In genomic region chr17:65987988-65988387, GRCh38 we compare ENCODE assay signal across 8 cellular contexts.
DNase-seq lines count a peak whose midpoint lies in the region; ATAC-seq and TF ChIP-seq lines count a peak whose summit lies in the region.

No MANE protein-coding gene starts in this region.

- no peaks in the 10 kb centered on the region for H3K79me2 ChIP-seq in OCI-LY3 (ENCODE audit: low read length)
- H3K79me2 ChIP-seq in fibroblast of lung (ENCODE audit: control insufficient read depth, insufficient read depth, low read length) = no peaks in the 10 kb centered on the region

- peak overlapping the region; percentile 27; the same call in 1 of the 2 replicates for H3K4me2 ChIP-seq in OCI-LY3 (ENCODE audit: low read length)
- no peak overlapping the region for H3K4me2 ChIP-seq in fibroblast of lung (ENCODE audit: extremely low read depth, insufficient read depth, low read length)

- H3K9me3 ChIP-seq in OCI-LY3 (ENCODE audit: insufficient read depth, low read length) = peaks cover 8% of the 10 kb centered on the region; the same call in 1 of the 2 replicates
- H3K9me3 ChIP-seq in fibroblast of lung (ENCODE audit: control insufficient read depth, insufficient read depth, low read depth, low read length) = no peaks in the 10 kb centered on the region
- peaks cover 0 to 33% (median 9%) of the 10 kb centered on the region in 4 donors for H3K9me3 ChIP-seq in tibial nerve

- H3K4me3 ChIP-seq in GM12875 (ENCODE audit: low read depth, low read length) (no peak overlapping the region), OCI-LY3 (ENCODE audit: low read length) (no peak overlapping the region), fibroblast of lung (replicated peaks in 1 of 4; ENCODE audit: control extremely low read depth in 1 of 4, insufficient read depth in 1 of 4, low read depth in 3 of 4, low read length in 4 of 4) (no peak overlapping the region), tibial nerve (no peak overlapping the region)

- H3K9ac ChIP-seq in OCI-LY3 (ENCODE audit: low read length) = no peak overlapping the region
- no peak overlapping the region for H3K9ac ChIP-seq in fibroblast of lung (ENCODE audit: insufficient read depth, low read length)

- H2AFZ ChIP-seq in OCI-LY3 (ENCODE audit: low read depth, low read length) (no peak overlapping the region), fibroblast of lung (ENCODE audit: low read length) (no peak overlapping the region)

- no peaks in the 10 kb centered on the region for H4K20me1 ChIP-seq in OCI-LY3 (ENCODE audit: insufficient read depth, low read length)
- H4K20me1 ChIP-seq in fibroblast of lung (ENCODE audit: control insufficient read depth, extremely low read depth, insufficient read depth, low read length) = no peaks in the 10 kb centered on the region

- no peak for TF ChIP-seq EP300 in tibial nerve (IDR thresholded peaks at IDR 0.05)

- H3K36me3 ChIP-seq in OCI-LY3 (replicated peaks; ENCODE audit: low read depth, low read length) (peaks cover 5% of the 10 kb centered on the region), fibroblast of lung (ENCODE audit: control insufficient read depth, insufficient read depth, low read length) (no peaks in the 10 kb centered on the region), tibial nerve (peaks cover 0 to 6% (median 0%) of the 10 kb centered on the region in 3 donors)

- 76 to 78% methylated on average over 2 of the region's 2 CpGs for WGBS in tibial nerve, 2 donors

- no peaks in the 10 kb centered on the region for H3K27me3 ChIP-seq in OCI-LY3 (ENCODE audit: low read depth, low read length)
- no peaks in the 10 kb centered on the region for H3K27me3 ChIP-seq in fibroblast of lung (ENCODE audit: control insufficient read depth, insufficient read depth, low read length)
- H3K27me3 ChIP-seq in tibial nerve = no peaks in the 10 kb centered on the region

- DNase-seq in fibroblast of lung (ENCODE audit: low read depth in 2 of 2) (peak; percentile 19 to 57), tibial nerve (ENCODE audit: low spot score in 2 of 2) (no peak), T1000 (lab: John Stamatoyannopoulos, UW) (no peak), GM19238 (ENCODE audit: insufficient read length, low spot score) (no peak)

- TF ChIP-seq POLR2A in tibial nerve (IDR thresholded peaks at IDR 0.05) = no peak

- H3K27ac ChIP-seq in 22Rv1 (no peak overlapping the region), OCI-LY3 (ENCODE audit: low read length) (no peak overlapping the region), fibroblast of lung (ENCODE audit: insufficient read depth, low read length) (no peak overlapping the region), tibial nerve (no peak overlapping the region)

- no peak for ATAC-seq in GM18867 (IDR thresholded peaks at IDR 0.05; ENCODE audit: unreplicated experiment)

- H3K4me1 ChIP-seq in OCI-LY3 (ENCODE audit: low read length) (0 out of 2 replicates have a peak, but pooled peaks cover 4% of the 10 kb centered on the region), fibroblast of lung (ENCODE audit: control insufficient read depth, extremely low read depth, insufficient read depth, low read length) (no peaks in the 10 kb centered on the region), tibial nerve (no peaks in the 10 kb centered on the region)

- TF ChIP-seq CTCF in 22Rv1 (IDR thresholded peaks at IDR 0.05) (peak; percentile 68), GM12875 (IDR thresholded peaks at IDR 0.05; ENCODE audit: borderline replicate concordance, insufficient read depth, low read depth, low read length) (peak; percentile 46; the same call in 1 of the 2 replicates), OCI-LY3 (IDR thresholded peaks at IDR 0.05; ENCODE audit: low read depth, low read length) (peak; percentile 71), fibroblast of lung (conservative IDR thresholded peaks at IDR 0.05 in 1 of 2, IDR thresholded peaks at IDR 0.05 in 1 of 2; ENCODE audit: low read depth in 1 of 2, low read length in 2 of 2) (peak; percentile 43 to 50), tibial nerve (IDR thresholded peaks at IDR 0.05) (no peak)

Comparison
In these comparisons a context has a peak if more than half of its experiments do, and no peak if none do; other contexts are left out.
1. CTCF ChIP-seq: peak in 22Rv1 (single experiment), GM12875 (single experiment), OCI-LY3 (single experiment) and fibroblast of lung (2 of 2); none in tibial nerve (0 of 5).
2. DNase-seq: peak in fibroblast of lung (2 of 2); none in tibial nerve (0 of 2), T1000 (single experiment) and GM19238 (single experiment).